Comparison of ENCODE assay signal across 8 cellular contexts in genomic region chr1:16352842-16353535, GRCh38. TPM values are rescaled to one million over a fixed set of nuclear protein-coding genes. Genes with fewer than 3 reads are reported as not detected.
DNase-seq lines count a peak whose midpoint lies in the region; ATAC-seq and TF ChIP-seq lines count a peak whose summit lies in the region.

No MANE protein-coding gene starts in this region.

- intact Hi-C loops in activated CD4-positive, alpha-beta T cell treated with anti-CD3 and anti-CD28 coated beads for 36 hours (cut with DNase I, micrococcal nuclease), result loop anchor here (1.0 to 2.0 kb wide), 9 partner anchors 14 to 829 kb away; partner anchors contain the start of genes SZRD1 (in 2 of the 2), CASP9 (in 1 of the 2), CPLANE2 (in 1 of the 2) and NBPF1 (in 1 of the 2)
- intact Hi-C loops in activated T-helper 1 cell treated with anti-CD3 and anti-CD28 coated beads, Interleukin-12 subunit alpha, Interleukin-12 subunit beta, Interleukin-2, Interleukin-4 antibody, amounts not matched to agents 30 ng/mL and 10 ng/mL and 1 ng/mL, durations not matched to agents 14 hours and 24 hours and 36 hours (cut with micrococcal nuclease), result loop anchor here (1.0 to 5.0 kb wide), 6 partner anchors 14 to 826 kb away; partner anchors contain the start of genes CPLANE2, DNAJC16 and SZRD1
- intact Hi-C loops in stomach (cut with DNase I; ENCODE audit: low total_unique reads), result no loop called here

- H3K36me3 Mint-ChIP-seq in activated CD4-positive, alpha-beta T cell treated with anti-CD3 and anti-CD28 coated beads for 36 hours (ENCODE audit: low read depth), result peaks cover 4% of the 10 kb centered on the region
- H3K36me3 Mint-ChIP-seq in activated T-helper 1 cell treated with anti-CD3 and anti-CD28 coated beads, Interleukin-12 subunit alpha, Interleukin-12 subunit beta, Interleukin-2, Interleukin-4 antibody, amounts not matched to agents 30 ng/mL and 10 ng/mL and 1 ng/mL, durations not matched to agents 14 hours and 24 hours and 36 hours (ENCODE audit: low read depth), result peaks cover 5% of the 10 kb centered on the region

- peak overlapping the region; percentile 96 for H3K27ac Mint-ChIP-seq in activated CD4-positive, alpha-beta T cell treated with anti-CD3 and anti-CD28 coated beads for 36 hours
- H3K27ac Mint-ChIP-seq in activated T-helper 1 cell treated with anti-CD3 and anti-CD28 coated beads, Interleukin-12 subunit alpha, Interleukin-12 subunit beta, Interleukin-2, Interleukin-4 antibody, amounts not matched to agents 30 ng/mL and 10 ng/mL and 1 ng/mL, durations not matched to agents 14 hours and 24 hours and 36 hours, result peak overlapping the region; percentile 88

- H3K4me3 ChIP-seq in iPS-18c (ENCODE audit: insufficient read depth, low read depth, low read length) (peak overlapping the region; percentile 59), stomach (peak overlapping the region; percentile 66 to 97 (median 88))

- no peak for TF ChIP-seq CTCF in stomach (IDR thresholded peaks at IDR 0.05)

- peaks cover 30% of the 10 kb centered on the region for H3K4me1 Mint-ChIP-seq in activated CD4-positive, alpha-beta T cell treated with anti-CD3 and anti-CD28 coated beads for 36 hours
- H3K4me1 Mint-ChIP-seq in activated T-helper 1 cell treated with anti-CD3 and anti-CD28 coated beads, Interleukin-12 subunit alpha, Interleukin-12 subunit beta, Interleukin-2, Interleukin-4 antibody, amounts not matched to agents 30 ng/mL and 10 ng/mL and 1 ng/mL, durations not matched to agents 14 hours and 24 hours and 36 hours (ENCODE audit: low read depth), result peaks cover 29% of the 10 kb centered on the region

- POLR2A ChIA-PET in activated CD4-positive, alpha-beta T cell treated with anti-CD3 and anti-CD28 coated beads for 36 hours (lab: Charles Lee), result interaction anchor here (0.6 to 1.2 kb wide), 6 partner anchors 10 to 290 kb away, joined by 3 to 7 read pairs (median 4); partner anchors contain the start of gene SZRD1

- no peak for TF ChIP-seq EP300 in stomach (IDR thresholded peaks at IDR 0.05)

- H3K4me3 Mint-ChIP-seq in activated CD4-positive, alpha-beta T cell treated with anti-CD3 and anti-CD28 coated beads for 36 hours, result peak overlapping the region; percentile 96
- H3K4me3 Mint-ChIP-seq in activated T-helper 1 cell treated with anti-CD3 and anti-CD28 coated beads, Interleukin-12 subunit alpha, Interleukin-12 subunit beta, Interleukin-2, Interleukin-4 antibody, amounts not matched to agents 30 ng/mL and 10 ng/mL and 1 ng/mL, durations not matched to agents 14 hours and 24 hours and 36 hours, result peak overlapping the region; percentile 97

- no peaks in the 10 kb centered on the region for H3K9me3 ChIP-seq in iPS-18c (ENCODE audit: control insufficient read depth, insufficient read depth, low read length)
- no peaks in the 10 kb centered on the region for H3K9me3 ChIP-seq in stomach

- H3K27ac ChIP-seq in stomach, result peak overlapping the region; percentile 90 to 96 (median 93)

- DNase-seq in activated CD4-positive, alpha-beta T cell treated with anti-CD3 and anti-CD28 coated beads for 36 hours, result no peak
- DNase-seq in activated CD4-positive, alpha-beta T cell treated with anti-CD3 and anti-CD28 coated beads for 4 hours, result no peak
- no peak for DNase-seq in activated T-helper 1 cell treated with anti-CD3 and anti-CD28 coated beads, Interleukin-12 subunit alpha, Interleukin-12 subunit beta, Interleukin-2, Interleukin-4 antibody, amounts not matched to agents 30 ng/mL and 10 ng/mL and 1 ng/mL, durations not matched to agents 14 hours and 24 hours and 36 hours (ENCODE audit: low spot score)
- DNase-seq in stomach, result peak; percentile 27

- CTCF ChIA-PET in activated CD4-positive, alpha-beta T cell treated with anti-CD3 and anti-CD28 coated beads for 36 hours (lab: Charles Lee), result interaction anchor here (0.7 to 4.4 kb wide), 4 partner anchors 12 to 378 kb away, joined by 4 to 76 read pairs (median 6); partner anchors contain the start of gene SZRD1

- peaks cover 17 to 41% (median 31%) of the 10 kb centered on the region in 4 donors for H3K4me1 ChIP-seq in stomach

- H3K27me3 ChIP-seq in stomach, result no peaks in the 10 kb centered on the region

- no peaks in the 10 kb centered on the region for H3K27me3 Mint-ChIP-seq in activated CD4-positive, alpha-beta T cell treated with anti-CD3 and anti-CD28 coated beads for 36 hours
- no peaks in the 10 kb centered on the region for H3K27me3 Mint-ChIP-seq in activated T-helper 1 cell treated with anti-CD3 and anti-CD28 coated beads, Interleukin-12 subunit alpha, Interleukin-12 subunit beta, Interleukin-2, Interleukin-4 antibody, amounts not matched to agents 30 ng/mL and 10 ng/mL and 1 ng/mL, durations not matched to agents 14 hours and 24 hours and 36 hours (ENCODE audit: insufficient read depth)

- no peak for TF ChIP-seq POLR2A in stomach (IDR thresholded peaks at IDR 0.05)

- 33 to 55% (median 47%) methylated on average over 11 of the region's 11 CpGs for WGBS in stomach, 5 donors

- H3K9me3 Mint-ChIP-seq in activated CD4-positive, alpha-beta T cell treated with anti-CD3 and anti-CD28 coated beads for 36 hours (ENCODE audit: low read depth), result no peaks in the 10 kb centered on the region
- no peaks in the 10 kb centered on the region for H3K9me3 Mint-ChIP-seq in activated T-helper 1 cell treated with anti-CD3 and anti-CD28 coated beads, Interleukin-12 subunit alpha, Interleukin-12 subunit beta, Interleukin-2, Interleukin-4 antibody, amounts not matched to agents 30 ng/mL and 10 ng/mL and 1 ng/mL, durations not matched to agents 14 hours and 24 hours and 36 hours

- ATAC-seq in activated CD4-positive, alpha-beta T cell treated with anti-CD3 and anti-CD28 coated beads for 36 hours, result no peak
- ATAC-seq in HG02610 (IDR thresholded peaks at IDR 0.05; ENCODE audit: unreplicated experiment), result no peak
- no peak for ATAC-seq in HG03378 (IDR thresholded peaks at IDR 0.05; ENCODE audit: unreplicated experiment)
- no peak for ATAC-seq in GM19324 (IDR thresholded peaks at IDR 0.05; ENCODE audit: low FRiP score, unreplicated experiment)

- H3K36me3 ChIP-seq in stomach, result no peaks in the 10 kb centered on the region

RNA-seq across cellular contexts. Expression of gene FBXO42, which starts 0.7 kb away (rescaled TPM):
- total RNA-seq in activated CD4-positive, alpha-beta T cell treated with anti-CD3 and anti-CD28 coated beads for 36 hours, result 10 to 100 TPM; 14.3 to 18.1 TPM
- 17.1 and 19.1 TPM in 2 replicates for total RNA-seq in activated T-helper 1 cell treated with anti-CD3 and anti-CD28 coated beads, Interleukin-12 subunit alpha, Interleukin-12 subunit beta, Interleukin-2, Interleukin-4 antibody, amounts not matched to agents 30 ng/mL and 10 ng/mL and 1 ng/mL, durations not matched to agents 14 hours and 24 hours and 36 hours
- 10 to 100 TPM; 11.1 to 35.4 (median 18.7) TPM for total RNA-seq in stomach
- 1 to 10 TPM; 4.3 to 9.7 (median 6.9) TPM for polyA plus RNA-seq in stomach

RNA-seq across cellular contexts. Expression of gene SZRD1, which starts 14.1 kb away (rescaled TPM):
- 100 to 1,000 TPM; 184 to 238 TPM for total RNA-seq in activated CD4-positive, alpha-beta T cell treated with anti-CD3 and anti-CD28 coated beads for 36 hours
- 212 and 216 TPM in 2 replicates for total RNA-seq in activated T-helper 1 cell treated with anti-CD3 and anti-CD28 coated beads, Interleukin-12 subunit alpha, Interleukin-12 subunit beta, Interleukin-2, Interleukin-4 antibody, amounts not matched to agents 30 ng/mL and 10 ng/mL and 1 ng/mL, durations not matched to agents 14 hours and 24 hours and 36 hours
- total RNA-seq in stomach, result 10 to 100 TPM; 15.8 to 86.6 (median 44.3) TPM
- 10 to 100 TPM; 41.9 to 66.9 (median 57.1) TPM for polyA plus RNA-seq in stomach
